In genomic region chrX:623599-624323, GRCh38 we compare ENCODE assay signal across 2 cellular contexts.
TF ChIP-seq lines count a peak whose summit lies in the region.

No MANE protein-coding gene starts in this region.

TF ChIP-seq in H1, 55 proteins besides CTCF, POLR2A, EP300 and RAD21:
- no peak for TF ChIP-seq GTF2F1 (IDR thresholded peaks at IDR 0.05; ENCODE audit: borderline replicate concordance, low read depth, low read length)
- TF ChIP-seq CREB1 (IDR thresholded peaks at IDR 0.05): peak; percentile 40; the same call in 1 of the 2 replicates
- peak; percentile 81 for TF ChIP-seq MAX (IDR thresholded peaks at IDR 0.05)
- TF ChIP-seq SAP30 (IDR thresholded peaks at IDR 0.05; ENCODE audit: insufficient read depth, insufficient replicate concordance, low read length): no peak
- peak; percentile 3 for TF ChIP-seq E2F6 (IDR thresholded peaks at IDR 0.05)
- TF ChIP-seq YY1 (IDR thresholded peaks at IDR 0.05; ENCODE audit: low read depth, low read length): 0 out of 2 replicates have a peak, but pooled peaks have one; percentile 25
- peak; percentile 88 for TF ChIP-seq EZH2 (IDR thresholded peaks at IDR 0.05; ENCODE audit: low read depth, low read length, severe bottlenecking)
- TF ChIP-seq CTBP2 (IDR thresholded peaks at IDR 0.05; ENCODE audit: borderline replicate concordance, insufficient read depth, insufficient read length, low read length): peak; percentile 84
- TF ChIP-seq SIX5 (IDR thresholded peaks at IDR 0.05; ENCODE audit: low read depth, low read length): no peak
- peak; percentile 94; the same call in 1 of the 2 replicates for TF ChIP-seq SUZ12 (IDR thresholded peaks at IDR 0.05; ENCODE audit: low read length)
- TF ChIP-seq TCF12 (IDR thresholded peaks at IDR 0.05; ENCODE audit: low read depth, low read length): no peak

TF ChIP-seq in neural cell, 6 proteins besides CTCF, POLR2A, EP300 and RAD21:
- TF ChIP-seq EZH2 (IDR thresholded peaks at IDR 0.05; ENCODE audit: borderline replicate concordance, insufficient read depth, low read length, poor library complexity, severe bottlenecking) (no peak), POLR2AphosphoS5 (IDR thresholded peaks at IDR 0.05) (no peak), REST (IDR thresholded peaks at IDR 0.05; ENCODE audit: borderline replicate concordance) (no peak), MXI1 (conservative IDR thresholded peaks at IDR 0.05; ENCODE audit: poor library complexity, severe bottlenecking) (no peak), TAF1 (IDR thresholded peaks at IDR 0.05; ENCODE audit: low read depth) (no peak), SMC3 (conservative IDR thresholded peaks at IDR 0.05; ENCODE audit: poor library complexity) (no peak)
TF ChIP-seq in neural cell: peak in this region for 0.
